8 cellular contexts compared by ENCODE assay signal in the genomic region with DNA sequence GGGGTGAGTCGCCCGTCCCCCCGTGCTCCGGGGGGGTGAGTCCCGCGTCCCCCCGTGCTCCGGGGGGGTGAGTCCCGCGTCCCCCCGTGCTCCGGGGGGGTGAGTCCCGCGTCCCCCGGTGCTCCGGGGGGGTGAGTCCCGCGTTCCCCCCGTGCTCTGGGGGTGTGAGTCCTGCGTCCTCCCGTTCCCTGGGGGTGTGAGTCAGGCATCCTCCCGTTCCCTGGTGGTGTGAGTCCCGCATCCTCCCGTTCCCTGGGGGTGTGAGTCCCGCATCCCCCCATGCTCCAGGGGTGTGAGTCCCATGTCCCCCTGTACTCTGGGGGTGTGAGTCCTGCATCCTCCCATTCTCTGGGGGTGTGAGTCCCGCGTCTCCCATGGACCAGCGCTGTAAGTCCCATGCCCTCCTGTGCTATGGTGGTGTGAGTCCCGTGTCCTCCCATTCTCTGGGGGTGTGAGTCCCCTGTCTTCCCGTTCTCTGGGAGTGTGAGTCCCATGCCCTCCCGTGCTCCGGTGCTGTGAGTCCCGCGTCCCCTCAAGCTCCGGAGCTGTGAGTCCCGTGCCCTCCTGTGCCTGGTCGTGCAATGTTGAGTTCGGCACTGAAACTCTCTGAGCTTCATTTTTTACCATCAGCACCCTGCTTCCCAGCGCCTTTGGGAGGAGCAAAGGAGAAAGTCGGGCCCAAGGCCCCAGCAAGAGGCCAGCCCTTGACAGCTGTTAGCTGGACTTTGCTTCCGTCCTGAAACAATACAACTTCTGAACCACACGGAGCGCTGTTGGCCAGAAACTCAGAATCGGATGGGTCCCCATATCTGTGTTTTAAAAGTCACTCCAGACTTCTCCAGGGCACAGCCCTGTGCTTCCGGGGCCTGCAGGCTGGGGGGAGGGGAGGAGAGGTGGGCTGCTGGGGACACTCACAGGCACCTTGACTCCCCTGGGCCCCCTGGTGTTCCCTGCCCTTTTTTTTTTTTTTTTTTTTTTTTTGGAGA. TPM values are rescaled to one million over a fixed set of nuclear protein-coding genes. Genes with fewer than 3 reads are reported as not detected.
A peak's percentile ranks its signal among the peaks of the same experiment; 100 is the strongest.
DNase-seq lines count a peak whose midpoint lies in the region; ATAC-seq, FAIRE-seq and TF ChIP-seq lines count a peak whose summit lies in the region.
"Had no signal": no experiment of that assay in that cellular context is flagged by ENCODE, and none has a peak within 500 bp of the region (broad histone marks: within the 10 kb centered on the region; RNA-seq: fewer than 3 reads in every experiment).

No MANE protein-coding gene starts in this region.

- no peak overlapping the region for H3K27ac Mint-ChIP-seq in progenitor cell of endocrine pancreas

- no peak overlapping the region for H3K4me3 Mint-ChIP-seq in progenitor cell of endocrine pancreas (ENCODE audit: low read depth)

- peak; percentile 51 for TF ChIP-seq CTCF in progenitor cell of endocrine pancreas (IDR thresholded peaks at IDR 0.05; ENCODE audit: unreplicated experiment)

- peak; percentile 57 for DNase-seq in ELF-1 (ENCODE audit: low read depth, low spot score)
- peak; percentile 51 for DNase-seq in MV-4-11 (lab: John Stamatoyannopoulos, UW)
- DNase-seq in SW 1271 (lab: John Stamatoyannopoulos, UW): peak; percentile 42 to 70
- peak; percentile 59 to 69 for DNase-seq in frontal cortex (ENCODE audit: low spot score in 2 of 2)
- no peak for DNase-seq in progenitor cell of endocrine pancreas (ENCODE audit: low spot score, unreplicated experiment)

- H3K36me3 Mint-ChIP-seq in progenitor cell of endocrine pancreas (ENCODE audit: insufficient read depth): no peaks in the 10 kb centered on the region

- H3K9me3 Mint-ChIP-seq in progenitor cell of endocrine pancreas (ENCODE audit: low read depth): no peaks in the 10 kb centered on the region

- peaks cover 47% of the 10 kb centered on the region for H3K27me3 Mint-ChIP-seq in progenitor cell of endocrine pancreas

- peaks cover 5% of the 10 kb centered on the region for H3K4me1 Mint-ChIP-seq in progenitor cell of endocrine pancreas (ENCODE audit: low read depth)

- ATAC-seq in HG03159 (IDR thresholded peaks at IDR 0.05; ENCODE audit: unreplicated experiment) (no peak), HG03095 (IDR thresholded peaks at IDR 0.05; ENCODE audit: unreplicated experiment) (no peak)

- FAIRE-seq in frontal cortex (lab: Jason Lieb, UNC): no peak
- FAIRE-seq: TTC549 had no signal

RNA-seq across cellular contexts. Expression of a gene that starts 11.5 kb away (rescaled TPM):
- total RNA-seq in frontal cortex (13.9 TPM), progenitor cell of endocrine pancreas (67.5 and 70.7 TPM in 2 replicates)
